8 cellular contexts compared by ENCODE assay signal in the genomic region with DNA sequence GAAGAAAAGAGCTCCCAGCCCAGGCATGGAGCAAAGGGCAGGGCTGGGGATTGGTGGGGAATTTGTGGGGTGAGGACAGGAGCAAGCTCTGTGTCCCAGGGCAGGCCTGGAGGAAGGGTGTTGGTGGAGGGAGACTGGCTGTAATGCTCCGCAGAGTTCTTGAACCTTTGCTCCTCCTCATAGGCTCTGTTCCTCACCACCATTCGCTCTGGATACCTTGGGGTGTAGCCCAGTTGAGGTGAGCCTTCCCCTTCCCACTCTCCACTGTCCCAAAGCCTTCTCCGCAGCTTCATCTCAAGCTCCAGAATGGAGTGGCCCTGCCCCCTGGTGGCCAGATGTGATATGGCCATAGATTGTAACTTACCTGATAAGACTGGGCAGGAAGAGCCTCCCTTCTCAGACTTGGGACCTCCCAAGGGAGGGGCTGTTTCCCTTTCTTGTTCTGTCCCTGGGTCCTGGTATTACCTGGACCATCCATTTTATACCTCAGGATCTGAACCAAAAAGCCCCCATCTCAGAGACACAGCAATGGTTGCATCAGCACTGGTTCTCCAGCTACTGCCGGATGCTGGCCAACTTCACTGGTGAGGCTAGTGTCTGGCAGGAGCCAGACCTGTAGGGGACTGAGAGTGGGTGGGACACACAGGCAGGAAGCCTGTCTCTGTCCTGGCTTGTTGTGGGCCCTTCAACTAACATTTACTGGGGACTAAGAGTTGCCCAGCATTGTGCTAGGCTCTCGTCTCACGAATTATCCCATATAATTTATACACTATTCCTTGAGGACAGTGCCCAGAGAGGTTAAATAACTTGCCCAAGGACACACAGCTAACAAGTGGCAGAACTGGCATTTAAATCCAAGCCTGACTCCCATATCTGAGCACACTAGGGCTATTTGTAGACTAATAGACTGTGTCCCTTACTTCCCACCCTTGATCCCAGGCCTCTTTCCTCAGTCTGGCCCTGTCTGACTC. TPM values are rescaled to one million over a fixed set of nuclear protein-coding genes. Genes with fewer than 3 reads are reported as not detected.
DNase-seq lines count a peak whose midpoint lies in the region; ATAC-seq and TF ChIP-seq lines count a peak whose summit lies in the region.

No MANE protein-coding gene starts in this region.

- no peaks in the 10 kb centered on the region for H3K79me2 ChIP-seq in DND-41 (ENCODE audit: insufficient read depth, low read length)

- peak overlapping the region in 1 of 2 experiments; percentile 33; a peak in 1 of 4 replicates for H3K4me3 ChIP-seq in DND-41 (ENCODE audit: low read depth in 1 of 2, low read length in 2 of 2)
- H3K4me3 ChIP-seq in endodermal cell (ENCODE audit: low read length), result no peak overlapping the region

- H3K27ac Mint-ChIP-seq in endodermal cell (no peak overlapping the region), mesothelial cell of epicardium (no peak overlapping the region)

- H3K9me3 ChIP-seq in DND-41 (ENCODE audit: insufficient read depth, low read length, severe bottlenecking) (no peaks in the 10 kb centered on the region), endodermal cell (ENCODE audit: control insufficient read depth, low read length) (no peaks in the 10 kb centered on the region)

- ATAC-seq in DND-41 (ENCODE audit: insufficient read depth, low read depth) (peak; percentile 80), GM21515 (IDR thresholded peaks at IDR 0.05; ENCODE audit: unreplicated experiment) (no peak)

- H3K27me3 ChIP-seq in DND-41 (ENCODE audit: insufficient read depth, low read length, poor library complexity) (no peaks in the 10 kb centered on the region), endodermal cell (ENCODE audit: control insufficient read depth, insufficient read depth, low read length, poor library complexity, severe bottlenecking) (no peaks in the 10 kb centered on the region)

- H3K4me2 ChIP-seq in DND-41 (ENCODE audit: insufficient read depth, low read length), result peak overlapping the region; percentile 56

- H3K27ac ChIP-seq in DND-41 (ENCODE audit: low read length), result peak overlapping the region; percentile 48; the same call in 1 of the 2 replicates
- H3K27ac ChIP-seq in endodermal cell (ENCODE audit: low read depth, low read length), result no peak overlapping the region

- peaks cover 19% of the 10 kb centered on the region for H3K4me1 ChIP-seq in DND-41 (ENCODE audit: insufficient read depth, low read length)
- no peaks in the 10 kb centered on the region for H3K4me1 ChIP-seq in endodermal cell (ENCODE audit: control insufficient read depth, insufficient read depth, low read length)

- H3K4me1 Mint-ChIP-seq in endodermal cell (peaks cover 17% of the 10 kb centered on the region), mesothelial cell of epicardium (peaks cover 2% of the 10 kb centered on the region)

- no peak overlapping the region for H2AFZ ChIP-seq in DND-41 (ENCODE audit: low read depth, low read length)

- TF ChIP-seq CTCF in DND-41 (IDR thresholded peaks at IDR 0.05; ENCODE audit: borderline replicate concordance, extremely low read depth, low read length, poor library complexity, severe bottlenecking) (peak; percentile 97), endodermal cell (conservative IDR thresholded peaks at IDR 0.05) (peak; percentile 97), mesothelial cell of epicardium (IDR thresholded peaks at IDR 0.05; ENCODE audit: unreplicated experiment) (peak; percentile 99)

- no peaks in the 10 kb centered on the region for H3K27me3 Mint-ChIP-seq in endodermal cell (ENCODE audit: insufficient read depth)
- peaks cover 3% of the 10 kb centered on the region for H3K27me3 Mint-ChIP-seq in mesothelial cell of epicardium (ENCODE audit: low read depth)

- H4K20me1 ChIP-seq in DND-41 (ENCODE audit: insufficient read depth, low read length), result no peaks in the 10 kb centered on the region

- WGBS in endodermal cell (ENCODE audit: insufficient coverage in 1 of 2, insufficient read length in 1 of 2), 2 experiments, result 14 to 53% methylated on average over 2 to 6 of the region's 6 CpGs

- DNase-seq in DND-41 (peak; percentile 85), HuH-7.5 (ENCODE audit: low spot score) (peak; percentile 69), endodermal cell (peak; percentile 100), mesothelial cell of epicardium (ENCODE audit: low spot score in 2 of 2, unreplicated experiment in 2 of 2) (peak; percentile 71 to 95)
- peak; percentile 41 for DNase-seq in NK-92 treated with Interleukin-12 subunit alpha and Interleukin-12 subunit beta, amount 100 ng/mL, for 24 hours (lab: John Stamatoyannopoulos, UW)
- peak; percentile 65 to 84 for DNase-seq in activated CD8-positive, alpha-beta memory T cell treated with anti-CD3 and anti-CD28 coated beads for 1 hour (ENCODE audit: extremely low read depth in 1 of 2, low read depth in 1 of 2)
- DNase-seq in stimulated activated CD8-positive, alpha-beta memory T cell treated with anti-CD3 and anti-CD28 coated beads, Interleukin-2, amount 100 ng/mL, for 48 hours (ENCODE audit: low read depth in 2 of 2), result peak; percentile 70 to 86

- H3K4me3 Mint-ChIP-seq in endodermal cell, result no peak overlapping the region
- no peak overlapping the region for H3K4me3 Mint-ChIP-seq in mesothelial cell of epicardium

- peak overlapping the region; percentile 11; the same call in 1 of the 2 replicates for H3K9ac ChIP-seq in DND-41 (ENCODE audit: low read depth, low read length)
- H3K9ac ChIP-seq in endodermal cell (ENCODE audit: extremely low read depth, low read length, poor library complexity, severe bottlenecking), result no peak overlapping the region

- H3K36me3 ChIP-seq in DND-41 (ENCODE audit: insufficient read depth, low read length) (no peaks in the 10 kb centered on the region), endodermal cell (ENCODE audit: control insufficient read depth, insufficient read depth, low read length) (no peaks in the 10 kb centered on the region)

- H3K36me3 Mint-ChIP-seq in endodermal cell (ENCODE audit: low read depth) (no peaks in the 10 kb centered on the region), mesothelial cell of epicardium (no peaks in the 10 kb centered on the region)

- H3K9me3 Mint-ChIP-seq in endodermal cell, result no peaks in the 10 kb centered on the region
- H3K9me3 Mint-ChIP-seq in mesothelial cell of epicardium, result no peaks in the 10 kb centered on the region

RNA-seq across cellular contexts. Expression of gene STAC2, which starts 19.1 kb away (rescaled TPM):
- total RNA-seq in endodermal cell (under 1 TPM; 0.35 to 0.46 TPM), mesothelial cell of epicardium (0.63 to 0.86 TPM (median 0.77 TPM) in 3 replicates)
- 1.3 TPM for polyA plus RNA-seq in endodermal cell (2013, experiment 1 of 2)
- polyA plus RNA-seq in endodermal cell (2013, experiment 2 of 2), result 1.2 TPM

RNA-seq across cellular contexts. Expression of gene RPL19, which starts 44.8 kb away (rescaled TPM):
- total RNA-seq in endodermal cell, result 1,000 to 10,000 TPM; 1,782 to 1,829 TPM
- polyA plus RNA-seq in endodermal cell (2013, experiment 1 of 2), result 2,533 TPM
- polyA plus RNA-seq in endodermal cell (2013, experiment 2 of 2), result 2,401 TPM
- 1,422 to 1,472 TPM (median 1,468 TPM) in 3 replicates for total RNA-seq in mesothelial cell of epicardium

RNA-seq across cellular contexts. Expression of gene CACNB1, which starts 47.4 kb away (rescaled TPM):
- 10 to 100 TPM; 12.2 to 13.2 TPM for total RNA-seq in endodermal cell
- 15.9 TPM for polyA plus RNA-seq in endodermal cell (2013, experiment 1 of 2)
- 12.4 TPM for polyA plus RNA-seq in endodermal cell (2013, experiment 2 of 2)
- total RNA-seq in mesothelial cell of epicardium, result 19.2 to 21.6 TPM (median 19.3 TPM) in 3 replicates

Comparison
In these comparisons a context has a peak if more than half of its experiments do, and no peak if none do; other contexts are left out.
1. DNase-seq: peak in every context shown above with its lines; median percentile 100 in endodermal cell; 85 in DND-41; 83 in mesothelial cell of epicardium; 78 in stimulated activated CD8-positive, alpha-beta memory T cell treated with anti-CD3 and anti-CD28 coated beads, Interleukin-2, amount 100 ng/mL, for 48 hours; 74 in activated CD8-positive, alpha-beta memory T cell treated with anti-CD3 and anti-CD28 coated beads for 1 hour; 69 in HuH-7.5; 41 in NK-92 treated with Interleukin-12 subunit alpha and Interleukin-12 subunit beta, amount 100 ng/mL, for 24 hours.